ENCODE assay signal across 2 cellular contexts in genomic region chr17:74288785-74289184, GRCh38.
TF ChIP-seq lines count a peak whose summit lies in the region.

No MANE protein-coding gene starts in this region.

TF ChIP-seq in A549, 52 proteins besides CTCF, POLR2A, EP300 and RAD21 (continued from another document):
- no peak for TF ChIP-seq HOXB5 (CRISPR knock-in tag; IDR thresholded peaks at IDR 0.05)
TF ChIP-seq in A549: peak in this region for 0.

TF ChIP-seq in GM23338, 12 proteins besides CTCF, POLR2A, EP300 and RAD21 (continued from another document):
- TF ChIP-seq ZNF462 (CRISPR knock-in tag; IDR thresholded peaks at IDR 0.05) (no peak), EZH2 (IDR thresholded peaks at IDR 0.05; ENCODE audit: low read depth, unreplicated experiment) (no peak), CREB1 (CRISPR knock-in tag; IDR thresholded peaks at IDR 0.05; ENCODE audit: low read depth) (no peak), NANOG (IDR thresholded peaks at IDR 0.05; ENCODE audit: borderline replicate concordance) (no peak), POLR2AphosphoS5 (IDR thresholded peaks at IDR 0.05; ENCODE audit: low read depth) (no peak)
